ENCODE assay signal across 8 cellular contexts in the genomic region with DNA sequence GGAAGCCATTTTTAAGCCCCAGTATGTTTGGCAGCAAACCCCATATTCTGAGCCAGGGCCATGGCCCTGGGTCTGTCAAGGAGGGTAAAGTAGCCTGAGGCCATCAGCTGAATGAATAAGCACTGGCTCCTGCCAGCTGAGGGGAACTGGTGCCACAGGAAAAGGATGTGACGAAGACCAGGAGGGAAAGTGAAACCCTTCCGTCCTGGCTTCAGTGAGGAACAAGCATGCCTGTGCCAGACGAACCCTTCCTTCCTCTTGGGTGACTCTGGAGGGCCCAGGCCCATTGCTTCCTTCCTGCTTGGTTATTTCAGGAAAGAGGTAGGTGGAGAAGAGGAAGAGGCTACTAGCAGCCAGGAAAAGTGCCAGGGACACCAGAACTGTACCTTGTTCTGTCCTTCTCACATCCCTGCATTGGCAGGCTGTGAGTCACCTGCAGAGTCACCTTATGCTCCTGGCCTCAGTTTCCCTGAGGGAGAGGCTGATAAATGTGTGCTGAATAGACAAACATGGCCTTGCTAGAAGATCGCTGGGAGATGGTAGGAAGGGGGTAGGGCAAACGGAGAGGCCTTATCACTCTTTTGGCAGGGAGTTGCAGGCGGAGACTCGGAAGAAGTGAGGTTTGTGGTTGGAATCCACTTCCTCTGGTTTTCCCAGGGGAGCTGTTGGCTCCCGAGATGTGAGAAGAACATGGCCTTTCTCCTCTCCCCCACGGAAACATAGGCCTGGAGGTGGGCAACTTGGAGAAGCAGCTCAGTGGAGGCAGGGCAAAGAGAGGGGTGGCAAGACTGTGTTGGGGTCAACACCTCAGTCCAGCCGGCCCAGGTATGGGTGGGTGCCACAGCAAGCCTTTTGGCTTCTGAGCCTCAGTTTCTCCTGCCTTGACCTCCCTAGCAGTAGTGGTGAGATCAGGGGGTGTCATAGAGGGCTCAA.
A peak's percentile ranks its signal among the peaks of the same experiment; 100 is the strongest.
DNase-seq lines count a peak whose midpoint lies in the region; ATAC-seq lines count a peak whose summit lies in the region.

No MANE protein-coding gene starts in this region.

- no peaks in the 10 kb centered on the region for H3K9me3 ChIP-seq in KOPT-K1 (ENCODE audit: insufficient read depth, low read length, poor library complexity, severe bottlenecking)

- H3K27ac ChIP-seq in KOPT-K1 (ENCODE audit: low read depth, low read length, poor library complexity, severe bottlenecking) = peak overlapping the region; percentile 99

- peak; percentile 66 for ATAC-seq in GM19397 (IDR thresholded peaks at IDR 0.05; ENCODE audit: unreplicated experiment)
- ATAC-seq in activated CD4-positive, CD25-positive, alpha-beta regulatory T cell treated with anti-CD3 and anti-CD28 coated beads, Interleukin-2, amount 50 U/mL, for 24 hours = peak; percentile 66 to 67

- DNase-seq in AG20443 (ENCODE audit: low spot score) (peak; percentile 60), cerebellar cortex (ENCODE audit: low spot score) (peak; percentile 97), medulla oblongata (ENCODE audit: extremely low spot score) (peak; percentile 90), cortex of kidney (lab: John Stamatoyannopoulos, UW) (no peak)
- peak; percentile 39 for DNase-seq in stimulated activated CD8-positive, alpha-beta memory T cell treated with anti-CD3 and anti-CD28 coated beads, Interleukin-15, amount 100 ng/mL, for 1 hour (ENCODE audit: low read depth)

- peaks cover 57% of the 10 kb centered on the region for H3K36me3 ChIP-seq in KOPT-K1 (ENCODE audit: insufficient read depth, low read length)
